Comparison of ENCODE assay signal across 22 cellular contexts in the genomic region with DNA sequence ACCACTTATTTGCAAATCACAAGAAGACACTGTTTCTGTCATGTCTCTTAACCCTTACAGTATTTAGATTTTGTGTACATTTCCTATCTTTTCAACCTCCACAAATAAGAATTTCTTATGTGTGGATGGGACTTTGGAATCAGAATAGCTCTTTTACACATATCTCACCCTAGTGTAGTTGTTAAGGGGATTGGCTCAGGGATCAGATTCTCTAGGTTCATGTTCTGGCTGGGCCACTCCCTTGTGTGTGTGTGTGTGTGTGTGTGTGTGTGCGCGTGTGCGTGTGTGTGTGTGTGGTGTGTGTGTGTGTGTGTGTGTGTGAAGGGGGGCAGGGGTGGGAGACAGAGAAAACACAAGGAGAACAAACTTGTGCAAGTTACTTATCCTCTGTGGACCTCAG.
"Had no signal": no experiment of that assay in that cellular context is flagged by ENCODE, and none has a peak within 500 bp of the region (broad histone marks: within the 10 kb centered on the region; RNA-seq: fewer than 3 reads in every experiment).

No MANE protein-coding gene starts in this region.

- DNase-seq: IMR-90, Kasumi-1, MM.1S, NCI-H1092 treated with DMSO at 0.1 percent for 48 hours, NCI-H1436, NCI-H187, NCI-H2029, NCI-H2081 treated with DMSO at 0.1 percent for 48 hours, NCI-H2171, NCI-H226, NCI-H446, NCI-H510A, NCI-H524 treated with DMSO at 0.1 percent for 48 hours, NCI-H69, NCI-H774, PC-3, SHP77, SK-N-SH, SW 1271 had no signal

- H3K27ac ChIP-seq: KMS-11, RWPE1 had no signal

- H3K9ac ChIP-seq: KMS-11, SK-N-SH had no signal

- H3K9me3 ChIP-seq: SK-N-SH had no signal

- ATAC-seq: Panc1, PC-3 had no signal

- H3K4me2 ChIP-seq: KMS-11, SK-N-SH had no signal
